Comparison of ENCODE assay signal across 9 cellular contexts in genomic region chr6:105484238-105485161, GRCh38.
A peak's percentile ranks its signal among the peaks of the same experiment; 100 is the strongest.
DNase-seq lines count a peak whose midpoint lies in the region; ATAC-seq and TF ChIP-seq lines count a peak whose summit lies in the region.
"Had no signal": no experiment of that assay in that cellular context is flagged by ENCODE, and none has a peak within 500 bp of the region (broad histone marks: within the 10 kb centered on the region; RNA-seq: fewer than 3 reads in every experiment).

No MANE protein-coding gene starts in this region.

- peaks cover 0 to 53% (median 18%) of the 10 kb centered on the region in 4 donors for H3K4me1 ChIP-seq in tibial nerve

- peaks cover 62% of the 10 kb centered on the region for H3K4me1 Mint-ChIP-seq in brain

- no peaks in the 10 kb centered on the region for H3K36me3 Mint-ChIP-seq in brain

- H3K36me3 ChIP-seq in tibial nerve = no peaks in the 10 kb centered on the region
- H3K36me3 ChIP-seq: BLaER1 had no signal

- H3K27me3 ChIP-seq in tibial nerve = no peaks in the 10 kb centered on the region
- H3K27me3 ChIP-seq: BLaER1 had no signal

- H3K27me3 Mint-ChIP-seq in brain = peaks cover 5% of the 10 kb centered on the region

- H3K9me3 Mint-ChIP-seq in brain = no peaks in the 10 kb centered on the region

- no peaks in the 10 kb centered on the region for H3K9me3 ChIP-seq in tibial nerve
- H3K9me3 ChIP-seq: BLaER1 had no signal

- peak overlapping the region in 1 of 4 donors; percentile 42 for H3K27ac ChIP-seq in tibial nerve
- H3K27ac ChIP-seq: BLaER1 had no signal

- TF ChIP-seq POLR2A in tibial nerve (IDR thresholded peaks at IDR 0.05) = no peak

- DNase-seq in NCI-H2107 treated with DMSO at 0.1 percent for 48 hours (lab: John Stamatoyannopoulos, UW; ENCODE audit: unreplicated experiment) = peak; percentile 71
- no peak for DNase-seq in NCI-H2107 (lab: John Stamatoyannopoulos, UW)
- peak; percentile 65 for DNase-seq in NCI-H82 (lab: John Stamatoyannopoulos, UW)
- peak; percentile 82 for DNase-seq in left kidney (ENCODE audit: low read depth, low spot score)
- DNase-seq in tibial nerve (ENCODE audit: low spot score in 2 of 2) = no peak
- DNase-seq in occipital lobe (lab: John Stamatoyannopoulos, UW) = no peak

- peak overlapping the region in 4 of 5 experiments; percentile 8 to 57 (median 24) for H3K27ac Mint-ChIP-seq in brain

- peak overlapping the region in 1 of 5 experiments; percentile 15 for H3K4me3 Mint-ChIP-seq in brain

- peak; percentile 39 for ATAC-seq in HG03196 (IDR thresholded peaks at IDR 0.05; ENCODE audit: unreplicated experiment)

- TF ChIP-seq CTCF in brain (conservative IDR thresholded peaks at IDR 0.05) (peak; percentile 72 to 91), tibial nerve (IDR thresholded peaks at IDR 0.05) (peak; percentile 71 to 92 (median 78))

- WGBS in tibial nerve, 2 donors = 43 to 48% methylated on average over 12 of the region's 12 CpGs

- no peak overlapping the region for H3K4me3 ChIP-seq in tibial nerve
- H3K4me3 ChIP-seq: BLaER1 had no signal

- TF ChIP-seq EP300 in tibial nerve (IDR thresholded peaks at IDR 0.05) = no peak

Comparison
In these comparisons a context has a peak if more than half of its experiments do, and no peak if none do; other contexts are left out.
1. DNase-seq: peak in NCI-H2107 treated with DMSO at 0.1 percent for 48 hours (single experiment), NCI-H82 (single experiment) and left kidney (single experiment); none in NCI-H2107 (single experiment), tibial nerve (0 of 2) and occipital lobe (single experiment).